Comparison of ENCODE assay signal across 8 cellular contexts in the genomic region with DNA sequence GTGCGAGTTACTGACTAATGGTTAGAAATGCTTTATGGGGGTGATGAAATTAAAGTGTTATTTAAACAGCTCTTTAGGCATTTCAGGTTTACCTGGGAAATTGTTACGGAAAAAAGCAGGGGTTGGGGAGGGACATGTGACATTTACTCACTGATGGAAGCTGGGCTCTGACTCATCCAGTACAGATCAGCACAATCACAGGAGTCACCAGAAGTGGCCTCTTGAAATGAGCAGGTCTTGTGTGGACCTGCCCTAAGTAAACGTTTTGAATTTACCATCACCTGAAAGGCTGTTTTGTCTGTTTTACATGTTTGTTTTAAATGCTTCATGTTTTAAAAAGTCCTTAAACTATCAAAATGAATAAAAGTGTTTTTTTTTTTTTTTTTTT. TPM values are rescaled to one million over a fixed set of nuclear protein-coding genes. Genes with fewer than 3 reads are reported as not detected.
DNase-seq lines count a peak whose midpoint lies in the region; ATAC-seq, FAIRE-seq and TF ChIP-seq lines count a peak whose summit lies in the region.

No MANE protein-coding gene starts in this region.

- H3K4me1 Mint-ChIP-seq in astrocyte (ENCODE audit: low read depth, unreplicated experiment) (peaks cover 39% of the 10 kb centered on the region), naive B cell (peaks cover 39 to 73% (median 54%) of the 10 kb centered on the region in 3 donors)

- peak; percentile 60 for FAIRE-seq in G401.6 (lab: Jason Lieb, UNC)
- no peak for FAIRE-seq in astrocyte (lab: Jason Lieb, UNC)

- peaks cover 63% of the 10 kb centered on the region for H4K20me1 ChIP-seq in astrocyte (ENCODE audit: insufficient read depth, low read length)

- H3K4me1 ChIP-seq in astrocyte (ENCODE audit: insufficient read depth, low read length) (peaks cover 15% of the 10 kb centered on the region), colonic mucosa (peaks cover 3% of the 10 kb centered on the region)

- ATAC-seq in naive B cell (ENCODE audit: low read depth in 2 of 2): no peak
- ATAC-seq in GM18867 (IDR thresholded peaks at IDR 0.05; ENCODE audit: unreplicated experiment): no peak
- no peak for ATAC-seq in HG03457 (IDR thresholded peaks at IDR 0.05; ENCODE audit: unreplicated experiment)

- intact Hi-C loops in posterior cingulate gyrus (cut with DNase I) (no loop called here), colonic mucosa (cut with DNase I) (no loop called here)

- TF ChIP-seq CTCF in astrocyte (IDR thresholded peaks at IDR 0.05; ENCODE audit: insufficient read depth, low read depth, low read length) (no peak), colonic mucosa (IDR thresholded peaks at IDR 0.05) (no peak)

- H3K27me3 Mint-ChIP-seq in astrocyte (ENCODE audit: low read depth, unreplicated experiment): peaks cover 3% of the 10 kb centered on the region
- H3K27me3 Mint-ChIP-seq in naive B cell: peaks cover 0 to 11% (median 6%) of the 10 kb centered on the region in 3 donors

- H3K27me3 ChIP-seq in astrocyte (ENCODE audit: insufficient read depth, low read length) (no peaks in the 10 kb centered on the region), colonic mucosa (no peaks in the 10 kb centered on the region)

- H3K79me2 ChIP-seq in astrocyte (ENCODE audit: insufficient read depth, low read length): peaks cover 73% of the 10 kb centered on the region

- H3K27ac Mint-ChIP-seq in astrocyte (ENCODE audit: unreplicated experiment) (peak overlapping the region; percentile 79), naive B cell (peak overlapping the region in 2 of 6 donors; percentile 23 to 30)

- H3K27ac ChIP-seq in astrocyte (ENCODE audit: low read depth, low read length) (peak overlapping the region; percentile 82), colonic mucosa (no peak overlapping the region)

- H3K9me3 Mint-ChIP-seq in astrocyte (ENCODE audit: unreplicated experiment) (no peaks in the 10 kb centered on the region), naive B cell (no peaks in the 10 kb centered on the region)

- peak overlapping the region; percentile 99 for H3K4me2 ChIP-seq in astrocyte (ENCODE audit: low read length)

- H3K4me3 ChIP-seq in astrocyte (ENCODE audit: insufficient read depth, low read depth, low read length) (no peak overlapping the region), colonic mucosa (no peak overlapping the region)

- H3K36me3 ChIP-seq in astrocyte (ENCODE audit: insufficient read depth, low read length) (peaks cover 2% of the 10 kb centered on the region), colonic mucosa (no peaks in the 10 kb centered on the region)

- peak overlapping the region; percentile 91 for H3K9ac ChIP-seq in astrocyte (ENCODE audit: low read length)
- H3K9ac ChIP-seq in colonic mucosa (ENCODE audit: low read depth in 2 of 2, low read length in 2 of 2): no peak overlapping the region

- H3K36me3 Mint-ChIP-seq in astrocyte (ENCODE audit: low read depth, unreplicated experiment): no peaks in the 10 kb centered on the region
- H3K36me3 Mint-ChIP-seq in naive B cell: peaks cover 0 to 12% of the 10 kb centered on the region in 2 donors

- H3K4me3 Mint-ChIP-seq in astrocyte (ENCODE audit: unreplicated experiment) (peak overlapping the region; percentile 95), naive B cell (peak overlapping the region in 7 of 8 donors; percentile 5 to 94 (median 89))

- DNase-seq in NCI-H187 treated with DMSO at 0.1 percent for 48 hours (lab: John Stamatoyannopoulos, UW) (peak; percentile 44), astrocyte (ENCODE audit: low read depth) (peak; percentile 50), naive B cell (no peak), posterior cingulate gyrus (no peak), colonic mucosa (no peak)

- no peaks in the 10 kb centered on the region for H3K9me3 ChIP-seq in astrocyte (ENCODE audit: insufficient read depth, low read depth, low read length)
- H3K9me3 ChIP-seq in colonic mucosa: no peaks in the 10 kb centered on the region

- no peak overlapping the region for H2AFZ ChIP-seq in astrocyte (ENCODE audit: low read depth, low read length)

RNA-seq across cellular contexts. Expression of gene GLRX3, which starts 2.3 kb away (rescaled TPM):
- total RNA-seq in astrocyte (116 and 137 TPM in 2 replicates), colonic mucosa (10 to 100 TPM; 50.0 to 86.5 TPM)
- polyA plus RNA-seq in naive B cell (ENCODE audit: low read depth in 6 of 6): 100 to 1,000 TPM in 1 of 6 donors, 10 to 100 TPM in 5; 67.7 to 100 (median 72.2) TPM

RNA-seq across cellular contexts. Expression of gene C10orf143, which starts 27.8 kb away (rescaled TPM):
- 0.73 and 0.82 TPM in 2 replicates for total RNA-seq in astrocyte
- polyA plus RNA-seq in naive B cell (ENCODE audit: low read depth in 6 of 6): 10 to 100 TPM; 15.6 to 44.9 (median 20.4) TPM
- 1 to 10 TPM; 1.9 to 3.1 TPM for total RNA-seq in colonic mucosa

Comparison
In these comparisons a context has a peak if more than half of its experiments do, and no peak if none do; other contexts are left out.
1. DNase-seq: peak in NCI-H187 treated with DMSO at 0.1 percent for 48 hours (single experiment) and astrocyte (single experiment); none in naive B cell (single experiment), posterior cingulate gyrus (0 of 10) and colonic mucosa (single experiment).